ENCODE assay signal across 15 cellular contexts in genomic region chrY:10627116-10627515, GRCh38.
DNase-seq lines count a peak whose midpoint lies in the region; ATAC-seq, FAIRE-seq and TF ChIP-seq lines count a peak whose summit lies in the region.
"Had no signal": no experiment of that assay in that cellular context is flagged by ENCODE, and none has a peak within 500 bp of the region (broad histone marks: within the 10 kb centered on the region; RNA-seq: fewer than 3 reads in every experiment).

No MANE protein-coding gene starts in this region.

- intact Hi-C loops in HepG2 (cut with micrococcal nuclease; ENCODE audit: unreplicated experiment) (no loop called here), right lobe of liver (cut with DNase I) (no loop called here), vagina (cut with DNase I) (no loop called here), Caco-2 (cut with micrococcal nuclease; ENCODE audit: unreplicated experiment) (no loop called here)
- intact Hi-C loops in activated naive CD4-positive, alpha-beta T cell treated with anti-CD3 and anti-CD28 coated beads for 36 hours (cut with micrococcal nuclease): no loop called here

- POLR2A ChIA-PET in HepG2 (lab: Yijun Ruan, JAX): no interaction called here
- POLR2A ChIA-PET in Caco-2 (lab: Charles Lee): no interaction called here

- no peaks in the 10 kb centered on the region for H3K9me2 ChIP-seq in hepatocyte (replicated peaks; ENCODE audit: insufficient read depth)

- in situ Hi-C loops in HepG2 (cut with HindIII; ENCODE audit: extremely low pct_ligation_motif_present, low pct_unique_long_range_greater_than_20kb): no loop called here

- H3K4me3 ChIP-seq in HepG2 (replicated peaks in 1 of 3; ENCODE audit: insufficient read depth in 1 of 3, low read depth in 2 of 3, low read length in 3 of 3) (no peak overlapping the region), right lobe of liver (no peak overlapping the region), hepatocyte (no peak overlapping the region), vagina (no peak overlapping the region), Caco-2 (ENCODE audit: low read depth, low read length) (no peak overlapping the region)
- H3K4me3 ChIP-seq: gastroesophageal sphincter, SJSA1 had no signal

- H3K27ac ChIP-seq in HepG2 (ENCODE audit: extremely low read length, insufficient read depth, low read length) (no peak overlapping the region), right lobe of liver (no peak overlapping the region), hepatocyte (no peak overlapping the region), vagina (no peak overlapping the region)
- H3K27ac ChIP-seq: gastroesophageal sphincter, SJSA1 had no signal

- CTCF ChIA-PET in HepG2 (lab: Yijun Ruan, JAX; ENCODE audit: low intra/inter-chr PET ratio, low total read pairs): no interaction called here
- CTCF ChIA-PET in Caco-2 (lab: Charles Lee): no interaction called here
- CTCF ChIA-PET in activated naive CD4-positive, alpha-beta T cell treated with anti-CD3 and anti-CD28 coated beads for 36 hours (lab: Charles Lee): no interaction called here

- no peak overlapping the region for H3K9ac ChIP-seq in HepG2 (ENCODE audit: insufficient read depth, low read depth, low read length)

- no peak for FAIRE-seq in HepG2 (lab: Jason Lieb, UNC)
- FAIRE-seq: A204.1 had no signal

- no peak overlapping the region for H3K27ac Mint-ChIP-seq in Caco-2 (ENCODE audit: unreplicated experiment)
- no peak overlapping the region for H3K27ac Mint-ChIP-seq in activated naive CD4-positive, alpha-beta T cell treated with anti-CD3 and anti-CD28 coated beads for 36 hours
- H3K27ac Mint-ChIP-seq: activated naive CD8-positive, alpha-beta T cell treated with anti-CD3 and anti-CD28 coated beads, Interleukin-2, amount 10 ng/mL, durations not matched to agents 7 days and 5 days; IgD-negative memory B cell had no signal

- TF ChIP-seq POLR2A in HepG2 (IDR thresholded peaks at IDR 0.05; ENCODE audit: insufficient read depth in 1 of 2, low read depth in 2 of 2, low read length in 2 of 2) (no peak), right lobe of liver (IDR thresholded peaks at IDR 0.05) (no peak), vagina (IDR thresholded peaks at IDR 0.05) (no peak)

- 5% methylated on average over 3 of the region's 3 CpGs for WGBS in HepG2 (ENCODE audit: low lambda C conversion rate)
- WGBS in right lobe of liver (ENCODE audit: insufficient coverage, low coverage, low lambda C conversion rate, missing lambda C conversion rate): no CpG with 5 or more reads among the region's 3 CpGs
- no CpG with 5 or more reads among the region's 3 CpGs for WGBS in hepatocyte (ENCODE audit: low lambda C conversion rate, missing lambda C conversion rate)

- H3K4me1 ChIP-seq in HepG2 (ENCODE audit: insufficient read depth, low read length) (no peaks in the 10 kb centered on the region), right lobe of liver (no peaks in the 10 kb centered on the region), hepatocyte (ENCODE audit: insufficient read depth) (no peaks in the 10 kb centered on the region), vagina (no peaks in the 10 kb centered on the region), Caco-2 (no peaks in the 10 kb centered on the region)
- H3K4me1 ChIP-seq: gastroesophageal sphincter, SJSA1 had no signal

- no peaks in the 10 kb centered on the region for H3K36me3 Mint-ChIP-seq in Caco-2 (ENCODE audit: insufficient read depth, unreplicated experiment)
- H3K36me3 Mint-ChIP-seq in activated naive CD4-positive, alpha-beta T cell treated with anti-CD3 and anti-CD28 coated beads for 36 hours (ENCODE audit: low read depth): peaks cover 10% of the 10 kb centered on the region
- H3K36me3 Mint-ChIP-seq: activated naive CD8-positive, alpha-beta T cell treated with anti-CD3 and anti-CD28 coated beads, Interleukin-2, amount 10 ng/mL, durations not matched to agents 7 days and 5 days; IgD-negative memory B cell had no signal

- H3K9me3 ChIP-seq in HepG2 (ENCODE audit: low read length) (peaks cover 8% of the 10 kb centered on the region), right lobe of liver (no peaks in the 10 kb centered on the region), hepatocyte (ENCODE audit: low read depth) (no peaks in the 10 kb centered on the region), vagina (no peaks in the 10 kb centered on the region), Caco-2 (no peaks in the 10 kb centered on the region)
- H3K9me3 ChIP-seq: gastroesophageal sphincter, SJSA1 had no signal

- H2AFZ ChIP-seq in HepG2 (ENCODE audit: low read length) (no peak overlapping the region), hepatocyte (no peak overlapping the region)

- peaks cover 11% of the 10 kb centered on the region for H3K9me3 Mint-ChIP-seq in Caco-2 (ENCODE audit: unreplicated experiment)
- H3K9me3 Mint-ChIP-seq in activated naive CD4-positive, alpha-beta T cell treated with anti-CD3 and anti-CD28 coated beads for 36 hours: peaks cover 8% of the 10 kb centered on the region

- TF ChIP-seq CTCF in HepG2 (CRISPR knock-in tag; IDR thresholded peaks at IDR 0.05) (no peak), right lobe of liver (IDR thresholded peaks at IDR 0.05) (no peak), hepatocyte (IDR thresholded peaks at IDR 0.05; ENCODE audit: poor library complexity) (no peak), vagina (IDR thresholded peaks at IDR 0.05) (no peak), Caco-2 (IDR thresholded peaks at IDR 0.05; ENCODE audit: insufficient read depth in 1 of 2, low read depth in 1 of 2, low read length in 1 of 2, severe bottlenecking in 1 of 2, unreplicated experiment in 1 of 2) (no peak)

- H3K79me2 ChIP-seq in HepG2 (ENCODE audit: insufficient read depth, low read length) (no peaks in the 10 kb centered on the region), hepatocyte (no peaks in the 10 kb centered on the region)

- no peaks in the 10 kb centered on the region for H3K27me3 Mint-ChIP-seq in Caco-2 (ENCODE audit: insufficient read depth, unreplicated experiment)
- no peaks in the 10 kb centered on the region for H3K27me3 Mint-ChIP-seq in activated naive CD4-positive, alpha-beta T cell treated with anti-CD3 and anti-CD28 coated beads for 36 hours (ENCODE audit: low read depth)
- H3K27me3 Mint-ChIP-seq: activated naive CD8-positive, alpha-beta T cell treated with anti-CD3 and anti-CD28 coated beads, Interleukin-2, amount 10 ng/mL, durations not matched to agents 7 days and 5 days; IgD-negative memory B cell had no signal

- H3K4me2 ChIP-seq in HepG2 (ENCODE audit: low read depth, low read length) (no peak overlapping the region), hepatocyte (no peak overlapping the region)

- no peak overlapping the region for H3K4me3 Mint-ChIP-seq in Caco-2 (ENCODE audit: unreplicated experiment)
- no peak overlapping the region for H3K4me3 Mint-ChIP-seq in activated naive CD4-positive, alpha-beta T cell treated with anti-CD3 and anti-CD28 coated beads for 36 hours
- H3K4me3 Mint-ChIP-seq: activated naive CD8-positive, alpha-beta T cell treated with anti-CD3 and anti-CD28 coated beads, Interleukin-2, amount 10 ng/mL, durations not matched to agents 7 days and 5 days; IgD-negative memory B cell had no signal

- H3K4me1 Mint-ChIP-seq in Caco-2 (ENCODE audit: low read depth, unreplicated experiment): no peaks in the 10 kb centered on the region
- no peaks in the 10 kb centered on the region for H3K4me1 Mint-ChIP-seq in activated naive CD4-positive, alpha-beta T cell treated with anti-CD3 and anti-CD28 coated beads for 36 hours (ENCODE audit: low read depth)
- H3K4me1 Mint-ChIP-seq: activated naive CD8-positive, alpha-beta T cell treated with anti-CD3 and anti-CD28 coated beads, Interleukin-2, amount 10 ng/mL, durations not matched to agents 7 days and 5 days; IgD-negative memory B cell had no signal

- no TSS peak for BruUV-seq in HepG2 (replicated peaks; lab: Mats Ljungman, UMichigan)
- BruUV-seq in Caco-2 (replicated peaks; lab: Mats Ljungman, UMichigan): no TSS peak

- DNase-seq in HepG2 (ENCODE audit: low spot score) (peak; percentile 77), right lobe of liver (no peak), brain pericyte (ENCODE audit: low read depth, low spot score) (peak; percentile 89), hepatocyte (ENCODE audit: low spot score) (peak; percentile 87), vagina (ENCODE audit: extremely low spot score in 2 of 2) (peak; percentile 98 to 100), Caco-2 (no peak)
- no peak for DNase-seq in activated naive CD4-positive, alpha-beta T cell treated with anti-CD3 and anti-CD28 coated beads for 36 hours
- DNase-seq in stimulated activated naive CD4-positive, alpha-beta T cell treated with Interleukin-2 at 50 U/mL for 16 hours (lab: John Stamatoyannopoulos, UW): no peak
- DNase-seq: activated CD4-positive, alpha-beta T cell treated with anti-CD3 and anti-CD28 coated beads, Interleukin-2, amount 50 U/mL, for 4 hours; activated naive CD8-positive, alpha-beta T cell treated with anti-CD3 and anti-CD28 coated beads, Interleukin-2, amount 10 ng/mL, durations not matched to agents 7 days and 5 days; NCI-H510A had no signal

- TF ChIP-seq EP300 in HepG2 (IDR thresholded peaks at IDR 0.05; ENCODE audit: low read depth in 2 of 2, low read length in 2 of 2) (no peak), HepG2 (CRISPR knock-in tag; IDR thresholded peaks at IDR 0.05; ENCODE audit: borderline replicate concordance) (no peak)

- H3K36me3 ChIP-seq in HepG2 (replicated peaks in 1 of 2; ENCODE audit: control insufficient read depth in 1 of 2, insufficient read depth in 2 of 2, low read length in 2 of 2) (no peaks in the 10 kb centered on the region), right lobe of liver (no peaks in the 10 kb centered on the region), hepatocyte (replicated peaks; ENCODE audit: insufficient read depth, low read depth) (no peaks in the 10 kb centered on the region), vagina (no peaks in the 10 kb centered on the region), Caco-2 (ENCODE audit: control insufficient read depth, insufficient read depth, low read length) (no peaks in the 10 kb centered on the region)
- H3K36me3 ChIP-seq: gastroesophageal sphincter, SJSA1 had no signal

- no peaks in the 10 kb centered on the region for H3K27me3 ChIP-seq in HepG2 (ENCODE audit: control insufficient read depth in 1 of 2, insufficient read depth in 2 of 2, low read length in 2 of 2)
- no peaks in the 10 kb centered on the region for H3K27me3 ChIP-seq in right lobe of liver
- H3K27me3 ChIP-seq in hepatocyte: no peaks in the 10 kb centered on the region
- no peaks in the 10 kb centered on the region for H3K27me3 ChIP-seq in vagina
- H3K27me3 ChIP-seq in Caco-2 (replicated peaks; ENCODE audit: control insufficient read depth, insufficient read depth, low read length): no peaks in the 10 kb centered on the region
- H3K27me3 ChIP-seq: gastroesophageal sphincter, SJSA1 had no signal

- ATAC-seq in HepG2 (no peak), right lobe of liver (no peak)
- ATAC-seq: gastroesophageal sphincter had no signal

- TF ChIP-seq RAD21 in HepG2 (CRISPR knock-in tag; IDR thresholded peaks at IDR 0.05): no peak

- no peaks in the 10 kb centered on the region for H4K20me1 ChIP-seq in HepG2 (ENCODE audit: insufficient read depth, low read length)
- H4K20me1 ChIP-seq in hepatocyte (ENCODE audit: insufficient read depth, poor library complexity, severe bottlenecking): no peaks in the 10 kb centered on the region

Comparison
In these comparisons a context has a peak if more than half of its experiments do, and no peak if none do; other contexts are left out.
1. DNase-seq: peak in HepG2 (single experiment), brain pericyte (single experiment), hepatocyte (single experiment) and vagina (2 of 2); none in right lobe of liver (0 of 3), Caco-2 (0 of 2), activated naive CD4-positive, alpha-beta T cell treated with anti-CD3 and anti-CD28 coated beads for 36 hours (single experiment) and stimulated activated naive CD4-positive, alpha-beta T cell treated with Interleukin-2 at 50 U/mL for 16 hours (single experiment).